17 cellular contexts compared by ENCODE assay signal in genomic region chr4:39521253-39521908, GRCh38. TPM values are rescaled to one million over a fixed set of nuclear protein-coding genes. Genes with fewer than 3 reads are reported as not detected.
A peak's percentile ranks its signal among the peaks of the same experiment; 100 is the strongest.
DNase-seq lines count a peak whose midpoint lies in the region; ATAC-seq and TF ChIP-seq lines count a peak whose summit lies in the region.
"Had no signal": no experiment of that assay in that cellular context is flagged by ENCODE, and none has a peak within 500 bp of the region (broad histone marks: within the 10 kb centered on the region; RNA-seq: fewer than 3 reads in every experiment).

No MANE protein-coding gene starts in this region.

- WGBS in transverse colon (ENCODE audit: low coverage in 1 of 2), 2 donors: 74 to 83% methylated on average over 5 of the region's 5 CpGs

- H3K36me3 ChIP-seq in SK-N-MC (ENCODE audit: insufficient read depth, low read length): peaks cover 15% of the 10 kb centered on the region; the same call in 1 of the 2 replicates
- H3K36me3 ChIP-seq in fibroblast of lung (ENCODE audit: control insufficient read depth, insufficient read depth, low read length): peaks cover 7% of the 10 kb centered on the region
- H3K36me3 ChIP-seq in skeletal muscle satellite cell (ENCODE audit: insufficient read depth, low read length): peaks cover 43% of the 10 kb centered on the region
- H3K36me3 ChIP-seq in transverse colon: peaks cover 0 to 17% (median 5%) of the 10 kb centered on the region in 4 donors

- H3K27me3 Mint-ChIP-seq in natural killer cell treated with Interleukin-12 subunit alpha and Interleukin-12 subunit beta and Interleukin-15 and Interleukin-18, amount 100 ng/mL, for 72 hours: no peaks in the 10 kb centered on the region
- H3K27me3 Mint-ChIP-seq: CD8-positive, alpha-beta memory T cell had no signal

- peak overlapping the region; percentile 71 for H3K4me3 ChIP-seq in SK-N-MC
- peak overlapping the region; percentile 1 to 39 (median 34) for H3K4me3 ChIP-seq in fibroblast of lung (replicated peaks in 1 of 4; ENCODE audit: control extremely low read depth in 1 of 4, insufficient read depth in 1 of 4, low read depth in 3 of 4, low read length in 4 of 4)
- peak overlapping the region; percentile 44 for H3K4me3 ChIP-seq in skeletal muscle satellite cell (ENCODE audit: low read length)
- no peak overlapping the region for H3K4me3 ChIP-seq in transverse colon
- H3K4me3 ChIP-seq: skin epidermis had no signal

- in situ Hi-C loops in transverse colon (cut with MboI; ENCODE audit: low pct_ligation_motif_present in 1 of 4, low pct_unique_long_range_greater_than_20kb in 1 of 4, low sequenced_read_pairs in 3 of 4): no loop called here

- no peaks in the 10 kb centered on the region for H3K27me3 ChIP-seq in fibroblast of lung (ENCODE audit: control insufficient read depth, insufficient read depth, low read length)
- H3K27me3 ChIP-seq in skeletal muscle satellite cell (ENCODE audit: control insufficient read depth, insufficient read depth, low read length): no peaks in the 10 kb centered on the region
- H3K27me3 ChIP-seq in transverse colon: no peaks in the 10 kb centered on the region

- H3K79me2 ChIP-seq in fibroblast of lung (ENCODE audit: control insufficient read depth, insufficient read depth, low read length): peaks cover 90% of the 10 kb centered on the region

- no peaks in the 10 kb centered on the region for H3K9me3 Mint-ChIP-seq in natural killer cell treated with Interleukin-12 subunit alpha and Interleukin-12 subunit beta and Interleukin-15 and Interleukin-18, amount 100 ng/mL, for 72 hours
- H3K9me3 Mint-ChIP-seq: brain; CD8-positive, alpha-beta memory T cell; immature natural killer cell had no signal

- no peak for TF ChIP-seq POLR2A in erythroblast (IDR thresholded peaks at IDR 0.05; ENCODE audit: low read length)
- no peak for TF ChIP-seq POLR2A in transverse colon (IDR thresholded peaks at IDR 0.05)

- TF ChIP-seq EP300 in transverse colon (IDR thresholded peaks at IDR 0.05; ENCODE audit: low read depth): no peak

- no peak overlapping the region for H3K4me3 Mint-ChIP-seq in natural killer cell treated with Interleukin-12 subunit alpha and Interleukin-12 subunit beta and Interleukin-15 and Interleukin-18, amount 100 ng/mL, for 72 hours
- H3K4me3 Mint-ChIP-seq: immature natural killer cell had no signal

- H3K4me1 ChIP-seq in fibroblast of lung (ENCODE audit: control insufficient read depth, extremely low read depth, insufficient read depth, low read length) (peaks cover 9% of the 10 kb centered on the region), skeletal muscle satellite cell (ENCODE audit: control insufficient read depth, insufficient read depth, low read length) (peaks cover 40% of the 10 kb centered on the region), transverse colon (peaks cover 0 to 42% (median 10%) of the 10 kb centered on the region in 4 donors)

- intact Hi-C loops in transverse colon (cut with DNase I; ENCODE audit: low total_unique reads): no loop called here

- H3K27ac ChIP-seq in SK-N-MC: peak overlapping the region; percentile 97
- peak overlapping the region; percentile 70 for H3K27ac ChIP-seq in fibroblast of lung (ENCODE audit: insufficient read depth, low read length)
- H3K27ac ChIP-seq in transverse colon: peak overlapping the region in 1 of 4 donors; percentile 55
- H3K27ac ChIP-seq: VCaP had no signal

- H3K9ac ChIP-seq in SK-N-MC (ENCODE audit: insufficient read length) (peak overlapping the region; percentile 77), fibroblast of lung (ENCODE audit: insufficient read depth, low read length) (no peak overlapping the region), skeletal muscle satellite cell (ENCODE audit: low read depth, low read length) (peak overlapping the region; percentile 66)

- no peak overlapping the region for H3K27ac Mint-ChIP-seq in natural killer cell treated with Interleukin-12 subunit alpha and Interleukin-12 subunit beta and Interleukin-15 and Interleukin-18, amount 100 ng/mL, for 72 hours
- H3K27ac Mint-ChIP-seq: CD8-positive, alpha-beta memory T cell; immature natural killer cell had no signal

- peak; percentile 8 for DNase-seq in Daoy (ENCODE audit: low read depth)
- DNase-seq in SK-N-MC (ENCODE audit: low read depth, low spot score): peak; percentile 52
- peak; percentile 73 to 79 for DNase-seq in fibroblast of lung (ENCODE audit: low read depth in 2 of 2)
- DNase-seq in erythroblast (lab: John Stamatoyannopoulos, UW): no peak
- no peak for DNase-seq in NCI-H1694 treated with DMSO at 0.1 percent for 48 hours (lab: John Stamatoyannopoulos, UW)
- no peak for DNase-seq in natural killer cell treated with Interleukin-12 subunit alpha and Interleukin-12 subunit beta and Interleukin-15 and Interleukin-18, amount 100 ng/mL, for 72 hours (ENCODE audit: low spot score)
- DNase-seq in transverse colon: no peak
- DNase-seq: activated effector memory CD4-positive, alpha-beta T cell treated with Interleukin-2 at 50 U/mL for 16 hours; CD8-positive, alpha-beta memory T cell; immature natural killer cell; NCI-H1694; NCI-H510A; stimulated activated naive CD8-positive, alpha-beta T cell treated with anti-CD3 and anti-CD28 coated beads, Interleukin-15, Interleukin-2, amounts not matched to agents 100 U/mL and 50 U/mL, for 24 hours had no signal

- H4K20me1 ChIP-seq in fibroblast of lung (ENCODE audit: control insufficient read depth, extremely low read depth, insufficient read depth, low read length): no peaks in the 10 kb centered on the region

- peak overlapping the region; percentile 86 for H3K4me2 ChIP-seq in fibroblast of lung (ENCODE audit: extremely low read depth, insufficient read depth, low read length)
- H3K4me2 ChIP-seq in skeletal muscle satellite cell (ENCODE audit: low read length): peak overlapping the region; percentile 75

- peaks cover 7% of the 10 kb centered on the region in 2 donors for H3K4me1 Mint-ChIP-seq in natural killer cell treated with Interleukin-12 subunit alpha and Interleukin-12 subunit beta and Interleukin-15 and Interleukin-18, amount 100 ng/mL, for 72 hours (ENCODE audit: low read depth in 2 of 2)

- no peaks in the 10 kb centered on the region for H3K36me3 Mint-ChIP-seq in natural killer cell treated with Interleukin-12 subunit alpha and Interleukin-12 subunit beta and Interleukin-15 and Interleukin-18, amount 100 ng/mL, for 72 hours

- no peak for ATAC-seq in natural killer cell treated with Interleukin-12 subunit alpha and Interleukin-12 subunit beta and Interleukin-15 and Interleukin-18, amount 100 ng/mL, for 72 hours
- ATAC-seq: stimulated activated naive CD8-positive, alpha-beta T cell treated with anti-CD3 and anti-CD28 coated beads, Interleukin-15, Interleukin-2, amounts not matched to agents 100 U/mL and 50 U/mL, for 24 hours had no signal

- no peaks in the 10 kb centered on the region for H3K9me3 ChIP-seq in SK-N-MC (ENCODE audit: low read depth, low read length)
- no peaks in the 10 kb centered on the region for H3K9me3 ChIP-seq in fibroblast of lung (ENCODE audit: control insufficient read depth, insufficient read depth, low read depth, low read length)
- H3K9me3 ChIP-seq in skeletal muscle satellite cell (replicated peaks; ENCODE audit: low read length): no peaks in the 10 kb centered on the region
- no peaks in the 10 kb centered on the region for H3K9me3 ChIP-seq in transverse colon

- TF ChIP-seq CTCF in fibroblast of lung (conservative IDR thresholded peaks at IDR 0.05 in 1 of 2, IDR thresholded peaks at IDR 0.05 in 1 of 2; ENCODE audit: low read depth in 1 of 2, low read length in 2 of 2) (no peak), transverse colon (IDR thresholded peaks at IDR 0.05) (no peak)

- no peak overlapping the region for H2AFZ ChIP-seq in fibroblast of lung (ENCODE audit: low read length)

RNA-seq across cellular contexts. Expression of gene UGDH, which starts 5.9 kb away (rescaled TPM):
- total RNA-seq in Daoy (2014; rRNA removed; shearing (Covaris generic)): 54.9 and 90.9 TPM in 2 replicates
- total RNA-seq in fibroblast of lung (85.9 and 93.7 TPM in 2 replicates), transverse colon (100 to 1,000 TPM; 293 to 849 (median 479) TPM)
- 154 and 182 TPM in 2 replicates for polyA plus RNA-seq in fibroblast of lung
- 99.3 and 136 TPM in 2 replicates for polyA plus RNA-seq in fibroblast of lung (2012)
- polyA minus RNA-seq in fibroblast of lung (ENCODE audit: low replicate concordance): 17.0 and 27.3 TPM in 2 replicates
- 214 and 276 TPM in 2 replicates for total RNA-seq in skeletal muscle satellite cell (2012; rRNA removed)
- 10 to 100 TPM; 21.8 to 39.5 TPM for total RNA-seq in natural killer cell treated with Interleukin-12 subunit alpha and Interleukin-12 subunit beta and Interleukin-15 and Interleukin-18, amount 100 ng/mL, for 72 hours

Comparison
In these comparisons a context has a peak if more than half of its experiments do, and no peak if none do; other contexts are left out.
1. DNase-seq: peak in Daoy (single experiment), SK-N-MC (single experiment) and fibroblast of lung (2 of 2); none in erythroblast (0 of 2), NCI-H1694 treated with DMSO at 0.1 percent for 48 hours (single experiment), natural killer cell treated with Interleukin-12 subunit alpha and Interleukin-12 subunit beta and Interleukin-15 and Interleukin-18, amount 100 ng/mL, for 72 hours (single experiment) and transverse colon (single experiment).
2. H3K4me3 ChIP-seq: peak in SK-N-MC (single experiment), fibroblast of lung (4 of 4) and skeletal muscle satellite cell (single experiment); none in transverse colon (0 of 4).